1 cellular context compared by ENCODE assay signal in genomic region chr1:116485071-116485735, GRCh38.
TF ChIP-seq lines count a peak whose summit lies in the region.

No MANE protein-coding gene starts in this region.

TF ChIP-seq in HepG2, 621 proteins besides CTCF, POLR2A, EP300 and RAD21 (continued from another document and continues in another):
- no peak for TF ChIP-seq ZNF337 (CRISPR knock-in tag; IDR thresholded peaks at IDR 0.05; ENCODE audit: borderline replicate concordance, low read depth)
- no peak for TF ChIP-seq ZNF747 (CRISPR knock-in tag; IDR thresholded peaks at IDR 0.05; ENCODE audit: borderline replicate concordance)
- no peak for TF ChIP-seq ZNF12 (CRISPR knock-in tag; IDR thresholded peaks at IDR 0.05)
- no peak for TF ChIP-seq ZNF670 (CRISPR knock-in tag; IDR thresholded peaks at IDR 0.05; ENCODE audit: borderline replicate concordance)
- TF ChIP-seq POGZ (CRISPR knock-in tag; IDR thresholded peaks at IDR 0.05): peak; percentile 79
- TF ChIP-seq ZNF800 (CRISPR knock-in tag; IDR thresholded peaks at IDR 0.05): peak; percentile 66; the same call in 1 of the 2 replicates
- no peak for TF ChIP-seq ZBTB2 (CRISPR knock-in tag; IDR thresholded peaks at IDR 0.05; ENCODE audit: low read depth)
- no peak for TF ChIP-seq CHD2 (IDR thresholded peaks at IDR 0.05; ENCODE audit: low read depth, low read length)
- no peak for TF ChIP-seq YEATS2 (CRISPR knock-in tag; IDR thresholded peaks at IDR 0.05; ENCODE audit: borderline replicate concordance)
- TF ChIP-seq ZNF124 (CRISPR knock-in tag; IDR thresholded peaks at IDR 0.05): no peak
- TF ChIP-seq AGO1 (IDR thresholded peaks at IDR 0.05; ENCODE audit: low read depth, low read length, poor library complexity, severe bottlenecking): no peak
- TF ChIP-seq ETV5 (CRISPR knock-in tag; IDR thresholded peaks at IDR 0.05; ENCODE audit: borderline replicate concordance): peak; percentile 22; the same call in 1 of the 2 replicates
- TF ChIP-seq DMAP1 (CRISPR knock-in tag; IDR thresholded peaks at IDR 0.05): no peak
- no peak for TF ChIP-seq ZFP82 (CRISPR knock-in tag; IDR thresholded peaks at IDR 0.05; ENCODE audit: borderline replicate concordance)
- no peak for TF ChIP-seq ZNF646 (CRISPR knock-in tag; IDR thresholded peaks at IDR 0.05)
- TF ChIP-seq ZNF335 (CRISPR knock-in tag; IDR thresholded peaks at IDR 0.05): no peak; the same call in 1 of the 2 replicates
- no peak for TF ChIP-seq ZNF496 (CRISPR knock-in tag; IDR thresholded peaks at IDR 0.05; ENCODE audit: insufficient replicate concordance)
- TF ChIP-seq ZNF720 (CRISPR knock-in tag; IDR thresholded peaks at IDR 0.05): no peak
- 0 out of 2 replicates have a peak, but pooled peaks have one; percentile 25 for TF ChIP-seq MAZ (IDR thresholded peaks at IDR 0.05; ENCODE audit: borderline replicate concordance, low read depth, low read length)
- no peak for TF ChIP-seq MAZ (CRISPR knock-in tag; IDR thresholded peaks at IDR 0.05; ENCODE audit: low read depth)
- TF ChIP-seq ZC3H13 (CRISPR knock-in tag; IDR thresholded peaks at IDR 0.05): no peak
- no peak for TF ChIP-seq PCBP1 (IDR thresholded peaks at IDR 0.05; ENCODE audit: borderline replicate concordance, low read depth, low read length)
- TF ChIP-seq ZNF556 (CRISPR knock-in tag; IDR thresholded peaks at IDR 0.05; ENCODE audit: borderline replicate concordance): no peak
- no peak for TF ChIP-seq MTA3 (CRISPR knock-in tag; IDR thresholded peaks at IDR 0.05)
- no peak for TF ChIP-seq ZBTB10 (CRISPR knock-in tag; IDR thresholded peaks at IDR 0.05; ENCODE audit: borderline replicate concordance)
- TF ChIP-seq NFKB2 (CRISPR knock-in tag; IDR thresholded peaks at IDR 0.05; ENCODE audit: borderline replicate concordance): peak; percentile 45; the same call in 1 of the 2 replicates
- TF ChIP-seq MZF1 (CRISPR knock-in tag; IDR thresholded peaks at IDR 0.05; ENCODE audit: borderline replicate concordance): no peak
- TF ChIP-seq ISL2 (CRISPR knock-in tag; IDR thresholded peaks at IDR 0.05): peak; percentile 72
- TF ChIP-seq MAFF (IDR thresholded peaks at IDR 0.05; ENCODE audit: low read depth, low read length): peak; percentile 60
- TF ChIP-seq, protein P1, sequence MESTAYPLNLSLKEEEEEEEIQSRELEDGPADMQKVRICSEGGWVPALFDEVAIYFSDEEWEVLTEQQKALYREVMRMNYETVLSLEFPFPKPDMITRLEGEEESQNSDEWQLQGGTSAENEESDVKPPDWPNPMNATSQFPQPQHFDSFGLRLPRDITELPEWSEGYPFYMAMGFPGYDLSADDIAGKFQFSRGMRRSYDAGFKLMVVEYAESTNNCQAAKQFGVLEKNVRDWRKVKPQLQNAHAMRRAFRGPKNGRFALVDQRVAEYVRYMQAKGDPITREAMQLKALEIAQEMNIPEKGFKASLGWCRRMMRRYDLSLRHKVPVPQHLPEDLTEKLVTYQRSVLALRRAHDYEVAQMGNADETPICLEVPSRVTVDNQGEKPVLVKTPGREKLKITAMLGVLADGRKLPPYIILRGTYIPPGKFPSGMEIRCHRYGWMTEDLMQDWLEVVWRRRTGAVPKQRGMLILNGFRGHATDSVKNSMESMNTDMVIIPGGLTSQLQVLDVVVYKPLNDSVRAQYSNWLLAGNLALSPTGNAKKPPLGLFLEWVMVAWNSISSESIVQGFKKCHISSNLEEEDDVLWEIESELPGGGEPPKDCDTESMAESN (CRISPR knock-in tag; conservative IDR thresholded peaks at IDR 0.05): 0 out of 2 replicates have a peak, but pooled peaks have one; percentile 70
- TF ChIP-seq IKZF1 (IDR thresholded peaks at IDR 0.05): no peak
- TF ChIP-seq, protein P2, sequence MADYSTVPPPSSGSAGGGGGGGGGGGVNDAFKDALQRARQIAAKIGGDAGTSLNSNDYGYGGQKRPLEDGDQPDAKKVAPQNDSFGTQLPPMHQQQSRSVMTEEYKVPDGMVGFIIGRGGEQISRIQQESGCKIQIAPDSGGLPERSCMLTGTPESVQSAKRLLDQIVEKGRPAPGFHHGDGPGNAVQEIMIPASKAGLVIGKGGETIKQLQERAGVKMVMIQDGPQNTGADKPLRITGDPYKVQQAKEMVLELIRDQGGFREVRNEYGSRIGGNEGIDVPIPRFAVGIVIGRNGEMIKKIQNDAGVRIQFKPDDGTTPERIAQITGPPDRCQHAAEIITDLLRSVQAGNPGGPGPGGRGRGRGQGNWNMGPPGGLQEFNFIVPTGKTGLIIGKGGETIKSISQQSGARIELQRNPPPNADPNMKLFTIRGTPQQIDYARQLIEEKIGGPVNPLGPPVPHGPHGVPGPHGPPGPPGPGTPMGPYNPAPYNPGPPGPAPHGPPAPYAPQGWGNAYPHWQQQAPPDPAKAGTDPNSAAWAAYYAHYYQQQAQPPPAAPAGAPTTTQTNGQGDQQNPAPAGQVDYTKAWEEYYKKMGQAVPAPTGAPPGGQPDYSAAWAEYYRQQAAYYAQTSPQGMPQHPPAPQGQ (CRISPR knock-in tag; IDR thresholded peaks at IDR 0.05; ENCODE audit: borderline replicate concordance): no peak
- TF ChIP-seq, protein P3, sequence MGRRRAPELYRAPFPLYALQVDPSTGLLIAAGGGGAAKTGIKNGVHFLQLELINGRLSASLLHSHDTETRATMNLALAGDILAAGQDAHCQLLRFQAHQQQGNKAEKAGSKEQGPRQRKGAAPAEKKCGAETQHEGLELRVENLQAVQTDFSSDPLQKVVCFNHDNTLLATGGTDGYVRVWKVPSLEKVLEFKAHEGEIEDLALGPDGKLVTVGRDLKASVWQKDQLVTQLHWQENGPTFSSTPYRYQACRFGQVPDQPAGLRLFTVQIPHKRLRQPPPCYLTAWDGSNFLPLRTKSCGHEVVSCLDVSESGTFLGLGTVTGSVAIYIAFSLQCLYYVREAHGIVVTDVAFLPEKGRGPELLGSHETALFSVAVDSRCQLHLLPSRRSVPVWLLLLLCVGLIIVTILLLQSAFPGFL (CRISPR knock-in tag; IDR thresholded peaks at IDR 0.05): no peak
- no peak; the same call in 1 of the 2 replicates for TF ChIP-seq ZBTB38 (CRISPR knock-in tag; IDR thresholded peaks at IDR 0.05)
- TF ChIP-seq ZNF280B (CRISPR knock-in tag; IDR thresholded peaks at IDR 0.05; ENCODE audit: borderline replicate concordance): no peak; the same call in 1 of the 2 replicates
- TF ChIP-seq THAP9 (CRISPR knock-in tag; IDR thresholded peaks at IDR 0.05; ENCODE audit: borderline replicate concordance): no peak; the same call in 1 of the 2 replicates
